Comparison of ENCODE assay signal across 26 cellular contexts in the genomic region with DNA sequence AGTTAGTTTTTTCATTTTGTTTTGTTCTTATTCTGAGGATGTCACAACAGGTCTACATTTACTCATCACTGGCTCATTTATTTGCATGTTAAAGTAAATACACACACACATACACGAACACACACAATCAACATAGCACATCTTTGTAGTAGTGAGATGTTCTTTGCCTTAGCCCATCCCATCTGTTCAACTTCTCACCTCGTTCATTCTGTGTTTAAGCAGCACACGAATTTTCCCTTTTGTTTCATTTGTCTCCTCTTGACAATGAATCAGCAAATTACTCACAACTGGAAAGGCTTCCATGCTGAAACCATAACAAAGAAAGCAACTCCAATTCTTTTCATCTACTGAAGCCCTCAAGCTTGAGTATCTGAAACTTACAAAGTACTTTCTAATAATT.
DNase-seq lines count a peak whose midpoint lies in the region; ATAC-seq and TF ChIP-seq lines count a peak whose summit lies in the region.
"Had no signal": no experiment of that assay in that cellular context is flagged by ENCODE, and none has a peak within 500 bp of the region (broad histone marks: within the 10 kb centered on the region; RNA-seq: fewer than 3 reads in every experiment).

No MANE protein-coding gene starts in this region.

- TF ChIP-seq CTCF in H9 (conservative IDR thresholded peaks at IDR 0.05) (no peak), gastroesophageal sphincter (IDR thresholded peaks at IDR 0.05) (no peak), suprapubic skin (IDR thresholded peaks at IDR 0.05) (no peak)

- no peak overlapping the region for H3K4me3 ChIP-seq in gastroesophageal sphincter
- H3K4me3 ChIP-seq in suprapubic skin, result no peak overlapping the region
- H3K4me3 ChIP-seq: ascending aorta, SK-N-MC had no signal

- no peak overlapping the region for H3K18ac ChIP-seq in H9 (ENCODE audit: insufficient read length, low read depth, low read length)

- no peaks in the 10 kb centered on the region for H3K9me3 ChIP-seq in H9 (ENCODE audit: control insufficient read depth, low read depth, low read length)
- peaks cover 0 to 13% (median 0%) of the 10 kb centered on the region in 3 donors for H3K9me3 ChIP-seq in gastroesophageal sphincter
- H3K9me3 ChIP-seq in suprapubic skin, result peaks cover 15% of the 10 kb centered on the region
- H3K9me3 ChIP-seq: ascending aorta had no signal

- H3K23me2 ChIP-seq in H9 (ENCODE audit: insufficient read length, low read depth, low read length, poor library complexity, severe bottlenecking), result no peaks in the 10 kb centered on the region

- H2BK5ac ChIP-seq in H9 (ENCODE audit: insufficient read length, low read length), result no peak overlapping the region

- H3K27ac ChIP-seq in H9 (ENCODE audit: insufficient read length, low read depth, low read length) (no peak overlapping the region), gastroesophageal sphincter (peak overlapping the region in 3 of 4 donors; percentile 41 to 48 (median 45)), suprapubic skin (no peak overlapping the region)
- H3K27ac ChIP-seq: ascending aorta, SK-N-MC had no signal

- H4K20me1 ChIP-seq in H9 (ENCODE audit: control insufficient read depth, insufficient read depth, insufficient read length), result no peaks in the 10 kb centered on the region

- H3K79me1 ChIP-seq in H9 (ENCODE audit: insufficient read depth, low read depth, low read length, poor library complexity, severe bottlenecking), result no peaks in the 10 kb centered on the region

- no peaks in the 10 kb centered on the region for H3K27me3 Mint-ChIP-seq in H9 (ENCODE audit: low read depth)
- H3K27me3 Mint-ChIP-seq: activated CD4-positive, alpha-beta memory T cell treated with anti-CD3 and anti-CD28 coated beads for 36 hours; activated naive CD8-positive, alpha-beta T cell; B cell; CD8-positive, alpha-beta memory T cell; naive thymus-derived CD4-positive, alpha-beta T cell had no signal

- H3K9me3 Mint-ChIP-seq in H9, result peaks cover 12 to 16% of the 10 kb centered on the region in 2 experiments

- DNase-seq in A172 (ENCODE audit: low spot score) (peak; percentile 31), H9 (no peak), amniotic epithelial cell (ENCODE audit: low read depth) (peak; percentile 17), cortex of kidney (lab: John Stamatoyannopoulos, UW) (no peak), AG08396 (ENCODE audit: low spot score) (no peak), NCI-H510A (lab: John Stamatoyannopoulos, UW) (no peak), suprapubic skin (ENCODE audit: low spot score in 2 of 2) (no peak)
- DNase-seq: activated CD4-positive, alpha-beta memory T cell treated with anti-CD3 and anti-CD28 coated beads for 36 hours; CD8-positive, alpha-beta memory T cell; DMS153; Karpas-422; left ventricle myocardium superior; naive thymus-derived CD4-positive, alpha-beta T cell; NCI-H1694 treated with DMSO at 0.1 percent for 48 hours; NCI-H2171 treated with DMSO at 0.1 percent for 48 hours; NCI-H526 treated with DMSO at 0.1 percent for 48 hours; RPMI8226; small intestine; stimulated activated CD4-positive, alpha-beta T cell treated with anti-CD3 and anti-CD28 coated beads, Interleukin-1b, Interleukin-23, amount 100 ng/mL, for 48 hours; trophoblast cell had no signal

- H2BK12ac ChIP-seq in H9 (ENCODE audit: insufficient read length, low read depth, low read length), result no peak overlapping the region

- H3K9ac ChIP-seq in H9 (ENCODE audit: extremely low read depth, insufficient read length, low read length), result no peak overlapping the region

- no peak overlapping the region for H2BK20ac ChIP-seq in H9 (ENCODE audit: low read depth, low read length, poor library complexity, severe bottlenecking)

- TF ChIP-seq POLR2A in gastroesophageal sphincter (IDR thresholded peaks at IDR 0.05) (no peak), suprapubic skin (IDR thresholded peaks at IDR 0.05) (no peak)

- H4K5ac ChIP-seq in H9 (ENCODE audit: insufficient read length, low read depth, low read length), result no peak overlapping the region

- H3K4me1 ChIP-seq in H9 (ENCODE audit: insufficient read depth, low read length) (peaks cover 2% of the 10 kb centered on the region; the same call in 1 of the 2 replicates), gastroesophageal sphincter (no peaks in the 10 kb centered on the region), suprapubic skin (no peaks in the 10 kb centered on the region)
- H3K4me1 ChIP-seq: ascending aorta had no signal

- peak overlapping the region; percentile 52 for H2AFZ ChIP-seq in H9 (ENCODE audit: low read length)

- no peak overlapping the region for H3K23ac ChIP-seq in H9 (ENCODE audit: insufficient read length, low read depth, low read length)

- no peak overlapping the region for H3K14ac ChIP-seq in H9 (ENCODE audit: insufficient read depth, low read length)

- no peak overlapping the region for H2BK15ac ChIP-seq in H9 (ENCODE audit: low read depth, low read length)

- H3K56ac ChIP-seq in H9 (ENCODE audit: insufficient read length, low read depth, low read length), result no peak overlapping the region

- no peak overlapping the region for H4K91ac ChIP-seq in H9 (ENCODE audit: insufficient read length, low read depth, low read length)

- no peak for TF ChIP-seq EP300 in gastroesophageal sphincter (IDR thresholded peaks at IDR 0.05)
- no peak for TF ChIP-seq EP300 in suprapubic skin (IDR thresholded peaks at IDR 0.05)

- peaks cover 5 to 18% (median 11%) of the 10 kb centered on the region in 3 experiments; a peak in 5 of 7 replicates for H3K36me3 Mint-ChIP-seq in H9 (ENCODE audit: insufficient read depth in 1 of 3, low read depth in 3 of 3)
- H3K36me3 Mint-ChIP-seq: activated CD4-positive, alpha-beta memory T cell treated with anti-CD3 and anti-CD28 coated beads for 36 hours; activated naive CD8-positive, alpha-beta T cell; CD8-positive, alpha-beta memory T cell had no signal

- no peak overlapping the region for H3K4ac ChIP-seq in H9 (ENCODE audit: low read depth, low read length)

- H3T11ph ChIP-seq in H9 (ENCODE audit: low read length), result no peak overlapping the region

- no peak overlapping the region for H3K4me3 Mint-ChIP-seq in H9
- H3K4me3 Mint-ChIP-seq: activated CD4-positive, alpha-beta memory T cell treated with anti-CD3 and anti-CD28 coated beads for 36 hours; activated naive CD8-positive, alpha-beta T cell; B cell; CD8-positive, alpha-beta memory T cell; naive thymus-derived CD4-positive, alpha-beta T cell had no signal

- no peak overlapping the region for H2BK120ac ChIP-seq in H9 (ENCODE audit: low read depth, low read length, poor library complexity, severe bottlenecking)

- H3K36me3 ChIP-seq in gastroesophageal sphincter (no peaks in the 10 kb centered on the region), suprapubic skin (no peaks in the 10 kb centered on the region)
- H3K36me3 ChIP-seq: ascending aorta had no signal

- no peak overlapping the region for H3K4me2 ChIP-seq in H9 (ENCODE audit: insufficient read depth, insufficient read length, low read length)

- H3K27me3 ChIP-seq in H9 (ENCODE audit: insufficient read depth, low read length) (no peaks in the 10 kb centered on the region), gastroesophageal sphincter (no peaks in the 10 kb centered on the region), suprapubic skin (no peaks in the 10 kb centered on the region)
- H3K27me3 ChIP-seq: ascending aorta had no signal

- whole genome bisulfite sequencing in H9 (ENCODE audit: extremely low coverage, insufficient read length, low lambda C conversion rate), result no CpG with 5 or more reads among the region's 3 CpGs
- WGBS in gastroesophageal sphincter (ENCODE audit: low coverage in 1 of 2), 2 donors, result 7 to 22% methylated on average over 3 of the region's 3 CpGs
- WGBS in suprapubic skin, result 46% methylated on average over 3 of the region's 3 CpGs

- peak overlapping the region in 1 of 3 experiments; percentile 73; a peak in 3 of 7 replicates for H3K27ac Mint-ChIP-seq in H9
- H3K27ac Mint-ChIP-seq: activated CD4-positive, alpha-beta memory T cell treated with anti-CD3 and anti-CD28 coated beads for 36 hours; activated naive CD8-positive, alpha-beta T cell; B cell; CD8-positive, alpha-beta memory T cell; naive thymus-derived CD4-positive, alpha-beta T cell had no signal

- ATAC-seq in gastroesophageal sphincter, result no peak
- ATAC-seq: activated CD4-positive, CD25-positive, alpha-beta regulatory T cell treated with anti-CD3 and anti-CD28 coated beads, Interleukin-2, amount 50 U/mL, for 24 hours; left ventricle myocardium superior; naive thymus-derived CD4-positive, alpha-beta T cell had no signal

- no peak overlapping the region for H2AK5ac ChIP-seq in H9 (ENCODE audit: insufficient read length, low read length)

- H4K8ac ChIP-seq in H9 (replicated peaks; ENCODE audit: insufficient read length, low read depth, low read length), result no peak overlapping the region

- H3K4me1 Mint-ChIP-seq in H9, result peaks cover 7% of the 10 kb centered on the region in 2 experiments
- H3K4me1 Mint-ChIP-seq: B cell; CD8-positive, alpha-beta memory T cell; naive thymus-derived CD4-positive, alpha-beta T cell had no signal

- H3K79me2 ChIP-seq in H9 (ENCODE audit: insufficient read depth, low read length), result no peaks in the 10 kb centered on the region

Comparison
In these comparisons a context has a peak if more than half of its experiments do, and no peak if none do; other contexts are left out.
1. DNase-seq: peak in A172 (single experiment) and amniotic epithelial cell (single experiment); none in H9 (single experiment), cortex of kidney (single experiment), AG08396 (single experiment), NCI-H510A (single experiment) and suprapubic skin (0 of 2).
2. H3K27ac ChIP-seq: peak in gastroesophageal sphincter (3 of 4); none in H9 (single experiment) and suprapubic skin (single experiment).